In genomic region chr6:119523546-119523945, GRCh38 we compare ENCODE assay signal across 25 cellular contexts.
"Had no signal": no experiment of that assay in that cellular context is flagged by ENCODE, and none has a peak within 500 bp of the region (broad histone marks: within the 10 kb centered on the region; RNA-seq: fewer than 3 reads in every experiment).

No MANE protein-coding gene starts in this region.

- H3K27me3 ChIP-seq: colonic mucosa, gastrocnemius medialis, neutrophil, sigmoid colon, stomach, thyroid gland, upper lobe of left lung had no signal

- H3K36me3 ChIP-seq: colonic mucosa, gastrocnemius medialis, neutrophil, prostate gland, sigmoid colon, stomach, thyroid gland, upper lobe of left lung had no signal

- H3K4me3 ChIP-seq: colonic mucosa, gastrocnemius medialis, mucosa of descending colon, prostate gland, sigmoid colon, stomach, thyroid gland, upper lobe of left lung had no signal

- ATAC-seq: esophagus mucosa; gastrocnemius medialis; left lobe of liver; mucosa of descending colon; natural killer cell treated with Interleukin-12 subunit alpha and Interleukin-12 subunit beta and Interleukin-15 and Interleukin-18, amount 100 ng/mL, for 72 hours; right cardiac atrium; stimulated activated effector memory CD8-positive, alpha-beta T cell treated with anti-CD3 and anti-CD28 coated beads, Interleukin-12 subunit alpha, Interleukin-12 subunit beta, amount 100 ng/mL, for 72 hours had no signal

- H3K4me1 ChIP-seq: colonic mucosa, gastrocnemius medialis, prostate gland, thyroid gland, upper lobe of left lung had no signal

- DNase-seq: colonic mucosa; effector CD8-positive, alpha-beta T cell; endodermal cell; foreskin fibroblast; gastrocnemius medialis; head of caudate nucleus; kidney; mesenchymal stem cell; mucosa of descending colon; naive B cell; right cardiac atrium; sigmoid colon; stimulated activated CD4-positive, alpha-beta T cell treated with anti-CD3 and anti-CD28 coated beads, Interleukin-2, amount 100 ng/mL, for 24 hours; stimulated activated CD4-positive, alpha-beta T cell treated with anti-CD3 and anti-CD28 coated beads, Interleukin-4, amount 100 ng/mL, for 24 hours; stimulated activated naive CD4-positive, alpha-beta T cell treated with Interleukin-2 at 50 U/mL for 16 hours; stomach; thyroid gland; upper lobe of left lung had no signal

- H3K9me3 ChIP-seq: colonic mucosa, gastrocnemius medialis, mucosa of descending colon, neutrophil, prostate gland, sigmoid colon, stomach, thyroid gland, upper lobe of left lung had no signal

- H3K27ac ChIP-seq: colonic mucosa, epithelial cell of prostate, gastrocnemius medialis, neutrophil, prostate gland, sigmoid colon, stomach, thyroid gland, upper lobe of left lung had no signal
